ENCODE assay signal across 1 cellular context in the genomic region with DNA sequence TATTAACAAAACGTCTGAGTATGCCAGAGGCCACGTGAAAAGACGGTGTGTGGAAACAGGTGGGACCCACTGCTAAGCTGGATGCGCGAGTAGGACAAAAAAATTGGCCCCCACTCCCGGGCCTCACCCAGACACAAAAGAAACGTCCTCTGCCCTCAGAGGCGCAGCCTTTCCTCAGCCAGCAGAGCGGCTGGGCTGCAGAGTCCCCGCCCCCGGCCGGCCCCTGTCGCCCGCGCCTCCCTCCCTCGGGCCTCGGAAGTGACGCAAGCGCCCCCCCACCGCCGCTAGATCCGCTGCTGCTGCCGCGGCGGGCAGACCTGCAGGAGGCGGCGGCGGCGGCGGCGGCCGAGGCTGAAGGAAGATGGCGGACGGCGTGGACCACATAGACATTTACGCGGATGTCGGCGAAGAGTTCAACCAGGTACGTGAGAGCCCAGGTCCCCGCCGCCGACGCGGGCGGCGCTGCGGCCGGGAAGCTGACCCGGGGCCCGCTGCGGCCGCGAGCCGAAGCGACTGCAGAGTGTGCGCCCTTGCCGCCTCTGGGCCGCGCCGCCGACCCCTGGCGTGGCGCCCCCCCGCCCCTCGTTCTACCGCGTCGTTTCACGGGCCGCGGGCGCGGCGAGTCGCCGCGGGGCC.
TF ChIP-seq lines count a peak whose summit lies in the region.

A gene with protein sequence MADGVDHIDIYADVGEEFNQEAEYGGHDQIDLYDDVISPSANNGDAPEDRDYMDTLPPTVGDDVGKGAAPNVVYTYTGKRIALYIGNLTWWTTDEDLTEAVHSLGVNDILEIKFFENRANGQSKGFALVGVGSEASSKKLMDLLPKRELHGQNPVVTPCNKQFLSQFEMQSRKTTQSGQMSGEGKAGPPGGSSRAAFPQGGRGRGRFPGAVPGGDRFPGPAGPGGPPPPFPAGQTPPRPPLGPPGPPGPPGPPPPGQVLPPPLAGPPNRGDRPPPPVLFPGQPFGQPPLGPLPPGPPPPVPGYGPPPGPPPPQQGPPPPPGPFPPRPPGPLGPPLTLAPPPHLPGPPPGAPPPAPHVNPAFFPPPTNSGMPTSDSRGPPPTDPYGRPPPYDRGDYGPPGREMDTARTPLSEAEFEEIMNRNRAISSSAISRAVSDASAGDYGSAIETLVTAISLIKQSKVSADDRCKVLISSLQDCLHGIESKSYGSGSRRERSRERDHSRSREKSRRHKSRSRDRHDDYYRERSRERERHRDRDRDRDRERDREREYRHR (plus strand): TSS at position 284 of the 636 bp plus-strand sequence. CDS start 78 bp downstream, at position 362.

TF ChIP-seq in WTC11, 78 proteins besides CTCF, POLR2A, EP300 and RAD21 (continued from another document):
- TF ChIP-seq, protein P1, sequence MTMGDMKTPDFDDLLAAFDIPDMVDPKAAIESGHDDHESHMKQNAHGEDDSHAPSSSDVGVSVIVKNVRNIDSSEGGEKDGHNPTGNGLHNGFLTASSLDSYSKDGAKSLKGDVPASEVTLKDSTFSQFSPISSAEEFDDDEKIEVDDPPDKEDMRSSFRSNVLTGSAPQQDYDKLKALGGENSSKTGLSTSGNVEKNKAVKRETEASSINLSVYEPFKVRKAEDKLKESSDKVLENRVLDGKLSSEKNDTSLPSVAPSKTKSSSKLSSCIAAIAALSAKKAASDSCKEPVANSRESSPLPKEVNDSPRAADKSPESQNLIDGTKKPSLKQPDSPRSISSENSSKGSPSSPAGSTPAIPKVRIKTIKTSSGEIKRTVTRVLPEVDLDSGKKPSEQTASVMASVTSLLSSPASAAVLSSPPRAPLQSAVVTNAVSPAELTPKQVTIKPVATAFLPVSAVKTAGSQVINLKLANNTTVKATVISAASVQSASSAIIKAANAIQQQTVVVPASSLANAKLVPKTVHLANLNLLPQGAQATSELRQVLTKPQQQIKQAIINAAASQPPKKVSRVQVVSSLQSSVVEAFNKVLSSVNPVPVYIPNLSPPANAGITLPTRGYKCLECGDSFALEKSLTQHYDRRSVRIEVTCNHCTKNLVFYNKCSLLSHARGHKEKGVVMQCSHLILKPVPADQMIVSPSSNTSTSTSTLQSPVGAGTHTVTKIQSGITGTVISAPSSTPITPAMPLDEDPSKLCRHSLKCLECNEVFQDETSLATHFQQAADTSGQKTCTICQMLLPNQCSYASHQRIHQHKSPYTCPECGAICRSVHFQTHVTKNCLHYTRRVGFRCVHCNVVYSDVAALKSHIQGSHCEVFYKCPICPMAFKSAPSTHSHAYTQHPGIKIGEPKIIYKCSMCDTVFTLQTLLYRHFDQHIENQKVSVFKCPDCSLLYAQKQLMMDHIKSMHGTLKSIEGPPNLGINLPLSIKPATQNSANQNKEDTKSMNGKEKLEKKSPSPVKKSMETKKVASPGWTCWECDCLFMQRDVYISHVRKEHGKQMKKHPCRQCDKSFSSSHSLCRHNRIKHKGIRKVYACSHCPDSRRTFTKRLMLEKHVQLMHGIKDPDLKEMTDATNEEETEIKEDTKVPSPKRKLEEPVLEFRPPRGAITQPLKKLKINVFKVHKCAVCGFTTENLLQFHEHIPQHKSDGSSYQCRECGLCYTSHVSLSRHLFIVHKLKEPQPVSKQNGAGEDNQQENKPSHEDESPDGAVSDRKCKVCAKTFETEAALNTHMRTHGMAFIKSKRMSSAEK (CRISPR knock-in tag; IDR thresholded peaks at IDR 0.05; ENCODE audit: borderline replicate concordance) = no peak
- peak; percentile 75 for TF ChIP-seq KAT7 (CRISPR knock-in tag; IDR thresholded peaks at IDR 0.05; ENCODE audit: borderline replicate concordance)
- no peak for TF ChIP-seq ZNF671 (CRISPR knock-in tag; IDR thresholded peaks at IDR 0.05)
- TF ChIP-seq RELA (CRISPR knock-in tag; IDR thresholded peaks at IDR 0.05; ENCODE audit: borderline replicate concordance) = no peak
- peak; percentile 92 for TF ChIP-seq CREM (CRISPR knock-in tag; IDR thresholded peaks at IDR 0.05)
- TF ChIP-seq, protein P2, sequence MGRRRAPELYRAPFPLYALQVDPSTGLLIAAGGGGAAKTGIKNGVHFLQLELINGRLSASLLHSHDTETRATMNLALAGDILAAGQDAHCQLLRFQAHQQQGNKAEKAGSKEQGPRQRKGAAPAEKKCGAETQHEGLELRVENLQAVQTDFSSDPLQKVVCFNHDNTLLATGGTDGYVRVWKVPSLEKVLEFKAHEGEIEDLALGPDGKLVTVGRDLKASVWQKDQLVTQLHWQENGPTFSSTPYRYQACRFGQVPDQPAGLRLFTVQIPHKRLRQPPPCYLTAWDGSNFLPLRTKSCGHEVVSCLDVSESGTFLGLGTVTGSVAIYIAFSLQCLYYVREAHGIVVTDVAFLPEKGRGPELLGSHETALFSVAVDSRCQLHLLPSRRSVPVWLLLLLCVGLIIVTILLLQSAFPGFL (CRISPR knock-in tag; IDR thresholded peaks at IDR 0.05; ENCODE audit: borderline replicate concordance) = no peak
- TF ChIP-seq, protein P3, sequence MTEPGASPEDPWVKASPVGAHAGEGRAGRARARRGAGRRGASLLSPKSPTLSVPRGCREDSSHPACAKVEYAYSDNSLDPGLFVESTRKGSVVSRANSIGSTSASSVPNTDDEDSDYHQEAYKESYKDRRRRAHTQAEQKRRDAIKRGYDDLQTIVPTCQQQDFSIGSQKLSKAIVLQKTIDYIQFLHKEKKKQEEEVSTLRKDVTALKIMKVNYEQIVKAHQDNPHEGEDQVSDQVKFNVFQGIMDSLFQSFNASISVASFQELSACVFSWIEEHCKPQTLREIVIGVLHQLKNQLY (CRISPR knock-in tag; IDR thresholded peaks at IDR 0.05) = no peak
- TF ChIP-seq, protein P4, sequence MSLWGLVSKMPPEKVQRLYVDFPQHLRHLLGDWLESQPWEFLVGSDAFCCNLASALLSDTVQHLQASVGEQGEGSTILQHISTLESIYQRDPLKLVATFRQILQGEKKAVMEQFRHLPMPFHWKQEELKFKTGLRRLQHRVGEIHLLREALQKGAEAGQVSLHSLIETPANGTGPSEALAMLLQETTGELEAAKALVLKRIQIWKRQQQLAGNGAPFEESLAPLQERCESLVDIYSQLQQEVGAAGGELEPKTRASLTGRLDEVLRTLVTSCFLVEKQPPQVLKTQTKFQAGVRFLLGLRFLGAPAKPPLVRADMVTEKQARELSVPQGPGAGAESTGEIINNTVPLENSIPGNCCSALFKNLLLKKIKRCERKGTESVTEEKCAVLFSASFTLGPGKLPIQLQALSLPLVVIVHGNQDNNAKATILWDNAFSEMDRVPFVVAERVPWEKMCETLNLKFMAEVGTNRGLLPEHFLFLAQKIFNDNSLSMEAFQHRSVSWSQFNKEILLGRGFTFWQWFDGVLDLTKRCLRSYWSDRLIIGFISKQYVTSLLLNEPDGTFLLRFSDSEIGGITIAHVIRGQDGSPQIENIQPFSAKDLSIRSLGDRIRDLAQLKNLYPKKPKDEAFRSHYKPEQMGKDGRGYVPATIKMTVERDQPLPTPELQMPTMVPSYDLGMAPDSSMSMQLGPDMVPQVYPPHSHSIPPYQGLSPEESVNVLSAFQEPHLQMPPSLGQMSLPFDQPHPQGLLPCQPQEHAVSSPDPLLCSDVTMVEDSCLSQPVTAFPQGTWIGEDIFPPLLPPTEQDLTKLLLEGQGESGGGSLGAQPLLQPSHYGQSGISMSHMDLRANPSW (CRISPR knock-in tag; conservative IDR thresholded peaks at IDR 0.05; ENCODE audit: low read depth) = no peak
- no peak for TF ChIP-seq NR1H2 (CRISPR knock-in tag; IDR thresholded peaks at IDR 0.05)
